22 cellular contexts compared by ENCODE assay signal in genomic region chr6:80316655-80317332, GRCh38.
A peak's percentile ranks its signal among the peaks of the same experiment; 100 is the strongest.
DNase-seq lines count a peak whose midpoint lies in the region; ATAC-seq and TF ChIP-seq lines count a peak whose summit lies in the region.
"Had no signal": no experiment of that assay in that cellular context is flagged by ENCODE, and none has a peak within 500 bp of the region (broad histone marks: within the 10 kb centered on the region; RNA-seq: fewer than 3 reads in every experiment).

No MANE protein-coding gene starts in this region.

- H3K27ac ChIP-seq in neural progenitor cell = peak overlapping the region; percentile 66
- H3K27ac ChIP-seq: A549, Peyer's patch, right lobe of liver, thyroid gland, VCaP had no signal

- H3K36me3 ChIP-seq in neural progenitor cell = no peaks in the 10 kb centered on the region
- H3K36me3 ChIP-seq: Peyer's patch, right lobe of liver, thyroid gland had no signal

- H3K4me1 Mint-ChIP-seq in neural progenitor cell (peaks cover 22% of the 10 kb centered on the region), progenitor cell of endocrine pancreas (ENCODE audit: low read depth) (no peaks in the 10 kb centered on the region)

- H3K27me3 Mint-ChIP-seq in neural progenitor cell (ENCODE audit: insufficient read depth, low read depth) (peaks cover 2% of the 10 kb centered on the region), progenitor cell of endocrine pancreas (no peaks in the 10 kb centered on the region)
- H3K27me3 Mint-ChIP-seq: activated CD8-positive, alpha-beta T cell treated with anti-CD3 and anti-CD28 coated beads for 36 hours; dendritic cell treated with granulocyte-macrophage colony-stimulating factor and Interleukin-4, amounts not matched to agents 40 ng/mL and 50 ng/mL, for 4 days; natural killer cell treated with Interleukin-12 subunit alpha and Interleukin-12 subunit beta and Interleukin-15 and Interleukin-18, amount 100 ng/mL, for 72 hours had no signal

- H3K9ac ChIP-seq in neural progenitor cell = no peak overlapping the region

- H4K20me1 ChIP-seq in neural progenitor cell (ENCODE audit: low read depth) = no peaks in the 10 kb centered on the region

- no peak overlapping the region for H2AFZ ChIP-seq in neural progenitor cell (replicated peaks)

- peaks cover 37% of the 10 kb centered on the region for H3K9me3 Mint-ChIP-seq in neural progenitor cell
- peaks cover 15% of the 10 kb centered on the region for H3K9me3 Mint-ChIP-seq in progenitor cell of endocrine pancreas (ENCODE audit: low read depth)

- TF ChIP-seq CTCF in fibroblast of mammary gland (conservative IDR thresholded peaks at IDR 0.05; ENCODE audit: control insufficient read depth, insufficient read depth, low read depth, low read length) (peak; percentile 33), neural progenitor cell (IDR thresholded peaks at IDR 0.05) (peak; percentile 30), progenitor cell of endocrine pancreas (IDR thresholded peaks at IDR 0.05; ENCODE audit: unreplicated experiment) (no peak)

- H3K27ac Mint-ChIP-seq in neural progenitor cell (peak overlapping the region; percentile 47), progenitor cell of endocrine pancreas (no peak overlapping the region)
- H3K27ac Mint-ChIP-seq: activated CD8-positive, alpha-beta T cell treated with anti-CD3 and anti-CD28 coated beads for 36 hours; dendritic cell treated with granulocyte-macrophage colony-stimulating factor and Interleukin-4, amounts not matched to agents 40 ng/mL and 50 ng/mL, for 4 days; natural killer cell treated with Interleukin-12 subunit alpha and Interleukin-12 subunit beta and Interleukin-15 and Interleukin-18, amount 100 ng/mL, for 72 hours had no signal

- no peaks in the 10 kb centered on the region for H3K27me3 ChIP-seq in neural progenitor cell
- H3K27me3 ChIP-seq: Peyer's patch, right lobe of liver, thyroid gland had no signal

- H3K36me3 Mint-ChIP-seq in neural progenitor cell (peaks cover 16% of the 10 kb centered on the region), progenitor cell of endocrine pancreas (ENCODE audit: insufficient read depth) (peaks cover 12% of the 10 kb centered on the region)

- peak overlapping the region; percentile 53 for H3K4me2 ChIP-seq in neural progenitor cell
- H3K4me2 ChIP-seq: A549 had no signal

- peaks cover 19% of the 10 kb centered on the region for H3F3A ChIP-seq in neural progenitor cell (ENCODE audit: low read depth)

- H3K4me3 Mint-ChIP-seq in neural progenitor cell = no peak overlapping the region
- no peak overlapping the region for H3K4me3 Mint-ChIP-seq in progenitor cell of endocrine pancreas (ENCODE audit: low read depth)
- H3K4me3 Mint-ChIP-seq: activated CD8-positive, alpha-beta T cell treated with anti-CD3 and anti-CD28 coated beads for 36 hours; dendritic cell treated with granulocyte-macrophage colony-stimulating factor and Interleukin-4, amounts not matched to agents 40 ng/mL and 50 ng/mL, for 4 days; natural killer cell treated with Interleukin-12 subunit alpha and Interleukin-12 subunit beta and Interleukin-15 and Interleukin-18, amount 100 ng/mL, for 72 hours had no signal

- H3K4me3 ChIP-seq in fibroblast of mammary gland (ENCODE audit: control insufficient read depth, low read depth, low read length) (no peak overlapping the region), neural progenitor cell (peak overlapping the region; percentile 1)
- H3K4me3 ChIP-seq: A549, Peyer's patch, right lobe of liver, thyroid gland had no signal

- ATAC-seq in SK-N-SH treated with all-trans-retinoic acid at 6 μM for 48 hours = peak; percentile 39; the same call in 1 of the 3 replicates
- no peak for ATAC-seq in GM19467 (IDR thresholded peaks at IDR 0.05; ENCODE audit: unreplicated experiment)
- no peak for ATAC-seq in HG02678 (IDR thresholded peaks at IDR 0.05; ENCODE audit: unreplicated experiment)
- ATAC-seq: A549; activated CD8-positive, alpha-beta T cell treated with anti-CD3 and anti-CD28 coated beads for 36 hours; HCT116; HepG2; natural killer cell treated with Interleukin-12 subunit alpha and Interleukin-12 subunit beta and Interleukin-15 and Interleukin-18, amount 100 ng/mL, for 72 hours; right lobe of liver had no signal

- H3K4me1 ChIP-seq in neural progenitor cell = peaks cover 20% of the 10 kb centered on the region
- H3K4me1 ChIP-seq: A549, Peyer's patch, right lobe of liver, thyroid gland had no signal

- no peaks in the 10 kb centered on the region for H3K9me3 ChIP-seq in neural progenitor cell (ENCODE audit: low read depth)
- H3K9me3 ChIP-seq: A549, Peyer's patch, right lobe of liver, thyroid gland had no signal

- peaks cover 8% of the 10 kb centered on the region for H3K79me2 ChIP-seq in neural progenitor cell (ENCODE audit: low read depth)

- DNase-seq in AG08395 (ENCODE audit: low spot score) (peak; percentile 30), fibroblast of mammary gland (ENCODE audit: low read depth) (peak; percentile 12), neural progenitor cell (ENCODE audit: low spot score) (peak; percentile 61), NCI-H748 (lab: John Stamatoyannopoulos, UW; ENCODE audit: unreplicated experiment) (no peak), progenitor cell of endocrine pancreas (ENCODE audit: low spot score, unreplicated experiment) (no peak)
- DNase-seq: activated CD8-positive, alpha-beta T cell treated with anti-CD3 and anti-CD28 coated beads for 36 hours; GDM1; NCI-H2081 treated with DMSO at 0.1 percent for 48 hours; NCI-H774; Peyer's patch; right lobe of liver; SW 1271; thyroid gland had no signal

TF ChIP-seq in SK-N-SH treated with all-trans-retinoic acid at 6 μM for 48 hours, 23 proteins besides CTCF, POLR2A, EP300 and RAD21 (continues in another document):
- TF ChIP-seq GLIS3 (CRISPR knock-in tag; IDR thresholded peaks at IDR 0.05) = no peak
- TF ChIP-seq ARNTL (CRISPR knock-in tag; IDR thresholded peaks at IDR 0.05; ENCODE audit: borderline replicate concordance, low read depth) = no peak
- TF ChIP-seq TSHZ2 (CRISPR knock-in tag; IDR thresholded peaks at IDR 0.05) = no peak
- TF ChIP-seq PATZ1 (CRISPR knock-in tag; IDR thresholded peaks at IDR 0.05; ENCODE audit: borderline replicate concordance) = no peak
- TF ChIP-seq TOX (CRISPR knock-in tag; IDR thresholded peaks at IDR 0.05; ENCODE audit: borderline replicate concordance) = no peak
- TF ChIP-seq BACH2 (CRISPR knock-in tag; IDR thresholded peaks at IDR 0.05; ENCODE audit: borderline replicate concordance) = no peak
- TF ChIP-seq ZFP30 (CRISPR knock-in tag; IDR thresholded peaks at IDR 0.05) = no peak
- TF ChIP-seq OSR1 (CRISPR knock-in tag; IDR thresholded peaks at IDR 0.05) = no peak
- no peak for TF ChIP-seq ZNF565 (CRISPR knock-in tag; conservative IDR thresholded peaks at IDR 0.05; ENCODE audit: low read depth)
- TF ChIP-seq CSDC2 (CRISPR knock-in tag; IDR thresholded peaks at IDR 0.05) = no peak
- TF ChIP-seq ESRRG (CRISPR knock-in tag; IDR thresholded peaks at IDR 0.05) = no peak
- TF ChIP-seq TCF4 (CRISPR knock-in tag; IDR thresholded peaks at IDR 0.05; ENCODE audit: borderline replicate concordance) = no peak
- no peak for TF ChIP-seq CREB5 (CRISPR knock-in tag; IDR thresholded peaks at IDR 0.05; ENCODE audit: low read depth)
- TF ChIP-seq ISL1 (CRISPR knock-in tag; IDR thresholded peaks at IDR 0.05) = no peak

Comparison
In these comparisons a context has a peak if more than half of its experiments do, and no peak if none do; other contexts are left out.
1. DNase-seq: peak in AG08395 (single experiment), fibroblast of mammary gland (single experiment) and neural progenitor cell (single experiment); none in NCI-H748 (single experiment) and progenitor cell of endocrine pancreas (single experiment).